ENCODE assay signal across 23 cellular contexts in the genomic region with DNA sequence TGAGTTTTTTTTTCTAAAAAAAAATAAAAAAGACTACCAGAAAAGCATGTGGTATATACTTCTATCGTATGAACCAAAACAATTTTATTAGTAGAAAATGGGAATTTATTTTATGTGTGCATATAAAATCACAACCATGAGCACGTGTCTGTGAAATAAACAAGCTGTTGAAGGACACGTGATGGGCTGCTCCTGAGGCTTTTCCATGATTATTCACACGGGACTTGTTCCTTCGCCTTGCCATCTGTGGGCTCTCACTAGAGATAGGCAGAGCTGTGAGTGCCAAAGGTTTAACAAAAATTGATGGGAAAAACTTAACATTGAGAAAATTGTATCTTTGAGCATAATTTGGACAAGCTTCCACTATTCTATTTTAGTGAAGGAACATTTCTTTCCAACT. TPM values are rescaled to one million over a fixed set of nuclear protein-coding genes. Genes with fewer than 3 reads are reported as not detected.
"Had no signal": no experiment of that assay in that cellular context is flagged by ENCODE, and none has a peak within 500 bp of the region (broad histone marks: within the 10 kb centered on the region; RNA-seq: fewer than 3 reads in every experiment).

No MANE protein-coding gene starts in this region.

- H3K9me3 ChIP-seq: esophagus squamous epithelium, prostate gland, right atrium auricular region, sigmoid colon, stomach, tibial artery, upper lobe of right lung, uterus had no signal

- H3K36me3 Mint-ChIP-seq: naive thymus-derived CD4-positive, alpha-beta T cell; neural progenitor cell; stimulated activated effector memory CD8-positive, alpha-beta T cell treated with anti-CD3 and anti-CD28 coated beads, Interleukin-12 subunit alpha, Interleukin-12 subunit beta, amount 100 ng/mL, for 72 hours had no signal

- ATAC-seq: effector memory CD8-positive, alpha-beta T cell; left lobe of liver; naive thymus-derived CD4-positive, alpha-beta T cell; stimulated activated effector memory CD8-positive, alpha-beta T cell treated with anti-CD3 and anti-CD28 coated beads, Interleukin-12 subunit alpha, Interleukin-12 subunit beta, amount 100 ng/mL, for 72 hours had no signal

- FAIRE-seq: endometrium, frontal cortex, kidney had no signal

- H3K4me1 Mint-ChIP-seq: naive thymus-derived CD4-positive, alpha-beta T cell; stimulated activated effector memory CD8-positive, alpha-beta T cell treated with anti-CD3 and anti-CD28 coated beads, Interleukin-12 subunit alpha, Interleukin-12 subunit beta, amount 100 ng/mL, for 72 hours had no signal

- H3K9me3 Mint-ChIP-seq: nephron; neural progenitor cell; stimulated activated effector memory CD8-positive, alpha-beta T cell treated with anti-CD3 and anti-CD28 coated beads, Interleukin-12 subunit alpha, Interleukin-12 subunit beta, amount 100 ng/mL, for 72 hours had no signal

- H3K27ac ChIP-seq: esophagus squamous epithelium, neural progenitor cell, right atrium auricular region, sigmoid colon, tibial artery, uterus had no signal

- DNase-seq: cortex of kidney; effector memory CD8-positive, alpha-beta T cell; erythroblast; esophagus squamous epithelium; kidney; midbrain; naive thymus-derived CD4-positive, alpha-beta T cell; sigmoid colon; stimulated activated CD4-positive, alpha-beta T cell treated with anti-CD3 and anti-CD28 coated beads, Interleukin-2, amount 100 ng/mL, for 24 hours; stimulated activated CD4-positive, alpha-beta T cell treated with anti-CD3 and anti-CD28 coated beads, Interleukin-4, amount 100 ng/mL, for 24 hours; stimulated activated naive CD4-positive, alpha-beta T cell treated with Interleukin-2 at 50 U/mL for 16 hours; tibial artery; upper lobe of right lung; uterus had no signal

- H3K27me3 ChIP-seq: right atrium auricular region, sigmoid colon, tibial artery, upper lobe of right lung, uterus had no signal

- H3K9ac ChIP-seq: neural progenitor cell had no signal

- H3K36me3 ChIP-seq: esophagus squamous epithelium, neural progenitor cell, prostate gland, right atrium auricular region, sigmoid colon, stomach, tibial artery, upper lobe of right lung, uterus had no signal

- H3K4me3 Mint-ChIP-seq: effector memory CD8-positive, alpha-beta T cell; naive thymus-derived CD4-positive, alpha-beta T cell; nephron; neural progenitor cell; stimulated activated effector memory CD8-positive, alpha-beta T cell treated with anti-CD3 and anti-CD28 coated beads, Interleukin-12 subunit alpha, Interleukin-12 subunit beta, amount 100 ng/mL, for 72 hours had no signal

- H3K4me1 ChIP-seq: sigmoid colon, tibial artery, upper lobe of right lung, uterus had no signal

- H3K27ac Mint-ChIP-seq: effector memory CD8-positive, alpha-beta T cell; naive thymus-derived CD4-positive, alpha-beta T cell; nephron; neural progenitor cell; stimulated activated effector memory CD8-positive, alpha-beta T cell treated with anti-CD3 and anti-CD28 coated beads, Interleukin-12 subunit alpha, Interleukin-12 subunit beta, amount 100 ng/mL, for 72 hours had no signal

- H3K4me3 ChIP-seq: esophagus squamous epithelium, neural progenitor cell, prostate gland, right atrium auricular region, sigmoid colon, stomach, tibial artery, upper lobe of right lung, uterus had no signal

RNA-seq across cellular contexts. Expression of a gene that starts 12.4 kb away (rescaled TPM):
- polyA plus RNA-seq: naive thymus-derived CD4-positive, alpha-beta T cell had no signal
